ENCODE assay signal across 1 cellular context in genomic region chr14:89294872-89295271, GRCh38.
TF ChIP-seq lines count a peak whose summit lies in the region.

No MANE protein-coding gene starts in this region.

TF ChIP-seq in GM23338, 12 proteins besides CTCF, POLR2A, EP300 and RAD21 (continued from another document):
- TF ChIP-seq ZNF462 (CRISPR knock-in tag; IDR thresholded peaks at IDR 0.05), result no peak
- TF ChIP-seq NANOG (IDR thresholded peaks at IDR 0.05; ENCODE audit: borderline replicate concordance), result no peak
- TF ChIP-seq ZNF114 (CRISPR knock-in tag; IDR thresholded peaks at IDR 0.05), result no peak
TF ChIP-seq in GM23338: peak in this region for 0.
